7 cellular contexts compared by ENCODE assay signal in genomic region chr19:17286263-17286662, GRCh38. TPM values are rescaled to one million over a fixed set of nuclear protein-coding genes. Genes with fewer than 3 reads are reported as not detected.
"Had no signal": no experiment of that assay in that cellular context is flagged by ENCODE, and none has a peak within 500 bp of the region (broad histone marks: within the 10 kb centered on the region; RNA-seq: fewer than 3 reads in every experiment).

No MANE protein-coding gene starts in this region.

- H2AFZ ChIP-seq: GM23248 had no signal

- DNase-seq: GM23248, GOT3, H7, KBM-7 had no signal

- ATAC-seq: HCT116 had no signal

- H3K4me3 ChIP-seq: GM23248, HAP-1 had no signal

- H3K9ac ChIP-seq: GM23248 had no signal

- H3K27ac ChIP-seq: GM23248 had no signal

- H3K9me3 ChIP-seq: HAP-1 had no signal

RNA-seq across cellular contexts. Expression of gene USHBP1, which starts 21.7 kb away (rescaled TPM):
- polyA plus RNA-seq: GM23248, IgD-negative memory B cell had no signal
